Comparison of ENCODE assay signal across 25 cellular contexts in the genomic region with DNA sequence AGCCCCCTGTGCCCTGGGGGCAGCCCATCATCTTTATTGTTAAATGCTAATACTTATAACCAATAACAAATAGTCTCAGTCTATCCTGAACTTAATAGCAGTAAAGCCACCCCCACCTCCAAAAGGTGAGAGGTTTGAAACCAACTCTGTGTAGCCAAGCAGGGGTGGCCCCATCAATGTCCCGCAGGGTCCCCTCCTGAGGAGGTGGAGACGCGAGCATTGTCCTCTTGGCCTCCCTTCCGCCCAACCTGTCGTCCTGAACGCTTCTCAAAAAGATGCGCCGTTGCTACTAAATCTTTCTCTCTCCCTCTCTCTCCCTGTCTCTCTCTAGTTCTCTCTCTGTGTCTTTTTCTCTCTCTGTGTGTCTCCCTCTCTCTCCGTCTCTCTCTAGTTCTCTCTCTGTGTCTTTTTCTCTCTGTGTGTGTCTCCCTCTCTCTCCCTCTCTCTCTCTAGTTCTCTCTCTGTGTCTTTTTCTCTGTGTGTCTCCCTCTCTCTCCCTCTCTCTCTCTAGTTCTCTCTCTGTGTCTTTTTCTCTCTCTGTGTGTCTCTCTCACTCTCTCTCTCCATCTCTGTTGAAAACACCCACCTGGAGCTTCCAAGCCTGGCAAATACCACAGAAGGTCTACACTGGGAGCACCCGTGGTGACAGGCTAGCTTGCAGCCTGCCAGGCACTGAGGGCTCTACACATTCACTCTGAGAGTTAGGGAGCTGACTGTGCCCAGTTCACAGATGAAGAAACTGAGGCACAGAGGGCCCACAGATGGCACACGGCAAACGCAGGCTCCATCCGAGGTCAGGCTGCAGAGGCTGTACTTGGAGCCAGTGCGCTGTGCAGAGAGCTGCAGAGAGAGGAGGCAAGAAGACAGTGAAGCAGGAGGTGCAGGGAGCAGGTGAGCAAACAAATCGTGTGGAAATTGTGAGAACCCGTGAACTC.
"Had no signal": no experiment of that assay in that cellular context is flagged by ENCODE, and none has a peak within 500 bp of the region (broad histone marks: within the 10 kb centered on the region; RNA-seq: fewer than 3 reads in every experiment).

No MANE protein-coding gene starts in this region.

- ATAC-seq: activated naive CD4-positive, alpha-beta T cell treated with anti-CD3 and anti-CD28 coated beads, Interleukin-2, amount 50 U/mL, for 72 hours; activated T-helper 17 cell treated with anti-CD3 and anti-CD28 coated beads, Interleukin-2, amount 50 U/mL, for 72 hours; heart right ventricle; left colon; mucosa of descending colon; pancreas; right cardiac atrium; stimulated activated memory B cell treated with anti-CD40 and anti-IgM and Interleukin-4, amounts not matched to agents 10 μg/mL and 1 μg/mL and 100 μg/mL, for 72 hours; WTC11 had no signal

- H3K36me3 Mint-ChIP-seq: stimulated activated memory B cell treated with anti-CD40 and anti-IgM and Interleukin-4, amounts not matched to agents 10 μg/mL and 1 μg/mL and 100 μg/mL, for 72 hours had no signal

- H3K27me3 Mint-ChIP-seq: activated T-cell treated with anti-CD3 and anti-CD28 coated beads, Interleukin-2, amount 50 U/mL, for 24 hours; stimulated activated memory B cell treated with anti-CD40 and anti-IgM and Interleukin-4, amounts not matched to agents 10 μg/mL and 1 μg/mL and 100 μg/mL, for 72 hours had no signal

- H3K4me3 Mint-ChIP-seq: activated T-cell treated with anti-CD3 and anti-CD28 coated beads, Interleukin-2, amount 50 U/mL, for 24 hours; activated T-helper 17 cell treated with anti-CD3 and anti-CD28 coated beads, Interleukin-2, amount 50 U/mL, for 72 hours; memory B cell; naive B cell; stimulated activated memory B cell treated with anti-CD40 and anti-IgM and Interleukin-4, amounts not matched to agents 10 μg/mL and 1 μg/mL and 100 μg/mL, for 72 hours; T-helper 1 cell treated with Interleukin-12 subunit alpha and Interleukin-12 subunit beta and Interleukin-4 antibody, amounts not matched to agents 30 μg/mL and 1 μg/mL, for 36 hours; WTC11 had no signal

- FAIRE-seq: pancreas, small intestine had no signal

- H3K4me1 Mint-ChIP-seq: activated T-helper 17 cell treated with anti-CD3 and anti-CD28 coated beads, Interleukin-2, amount 50 U/mL, for 72 hours; memory B cell; naive B cell; stimulated activated memory B cell treated with anti-CD40 and anti-IgM and Interleukin-4, amounts not matched to agents 10 μg/mL and 1 μg/mL and 100 μg/mL, for 72 hours; WTC11 had no signal

- DNase-seq: activated CD8-positive, alpha-beta memory T cell treated with anti-CD3 and anti-CD28 coated beads for 24 hours; activated CD8-positive, alpha-beta memory T cell treated with anti-CD3 and anti-CD28 coated beads, Interleukin-2, amount 50 U/mL, for 4 hours; activated T-cell treated with anti-CD3 and anti-CD28 coated beads, Interleukin-2, amount 50 U/mL, for 24 hours; brain microvascular endothelial cell; dermis blood vessel endothelial cell; effector CD8-positive, alpha-beta T cell; erythroblast; foreskin fibroblast; heart right ventricle; islet precursor cell; left colon; mucosa of descending colon; naive B cell; pancreas; right cardiac atrium; small intestine; stimulated activated CD4-positive, alpha-beta T cell treated with anti-CD3 and anti-CD28 coated beads, Interleukin-2, amount 100 ng/mL, for 24 hours; T1000; transverse colon had no signal

- H3K4me3 ChIP-seq: heart right ventricle, mucosa of descending colon, pancreas, transverse colon had no signal

- H3K27ac ChIP-seq: brain microvascular endothelial cell, heart right ventricle, pancreas, transverse colon had no signal

- H3K9me3 Mint-ChIP-seq: T-helper 1 cell treated with Interleukin-12 subunit alpha and Interleukin-12 subunit beta and Interleukin-4 antibody, amounts not matched to agents 30 μg/mL and 1 μg/mL, for 36 hours had no signal

- H3K9me3 ChIP-seq: mucosa of descending colon, pancreas, transverse colon had no signal

- H3K27me3 ChIP-seq: brain microvascular endothelial cell, pancreas, transverse colon had no signal

- H3K36me3 ChIP-seq: brain microvascular endothelial cell, heart right ventricle, pancreas, transverse colon had no signal

- H3K27ac Mint-ChIP-seq: activated naive CD4-positive, alpha-beta T cell treated with anti-CD3 and anti-CD28 coated beads, Interleukin-2, amount 50 U/mL, for 72 hours; activated T-cell treated with anti-CD3 and anti-CD28 coated beads, Interleukin-2, amount 50 U/mL, for 24 hours; activated T-helper 17 cell treated with anti-CD3 and anti-CD28 coated beads, Interleukin-2, amount 50 U/mL, for 72 hours; memory B cell; stimulated activated memory B cell treated with anti-CD40 and anti-IgM and Interleukin-4, amounts not matched to agents 10 μg/mL and 1 μg/mL and 100 μg/mL, for 72 hours; T-helper 1 cell treated with Interleukin-12 subunit alpha and Interleukin-12 subunit beta and Interleukin-4 antibody, amounts not matched to agents 30 μg/mL and 1 μg/mL, for 36 hours; WTC11 had no signal
